ENCODE assay signal across 28 cellular contexts in genomic region chr11:133598879-133599278, GRCh38.
"Had no signal": no experiment of that assay in that cellular context is flagged by ENCODE, and none has a peak within 500 bp of the region (broad histone marks: within the 10 kb centered on the region; RNA-seq: fewer than 3 reads in every experiment).

No MANE protein-coding gene starts in this region.

- DNase-seq: hypothalamus; immature natural killer cell; left ventricle myocardium inferior; mesendoderm; naive B cell; natural killer cell; nephron progenitor cell; pancreas; posterior cingulate gyrus; retina; right cardiac atrium; sigmoid colon; small intestine; spleen; stimulated activated CD4-positive, alpha-beta T cell treated with anti-CD3 and anti-CD28 coated beads, Interleukin-4, amount 100 ng/mL, for 24 hours; stimulated activated CD8-positive, alpha-beta memory T cell treated with anti-CD3 and anti-CD28 coated beads, Interleukin-4, amount 100 ng/mL, for 48 hours; stimulated activated naive CD8-positive, alpha-beta T cell treated with anti-CD3 and anti-CD28 coated beads, Interleukin-15, Interleukin-2, amounts not matched to agents 100 U/mL and 50 U/mL, for 24 hours; stomach; testis; thyroid gland; transverse colon; upper lobe of left lung had no signal

- H3K4me3 Mint-ChIP-seq: immature natural killer cell; mesothelial cell of epicardium; naive B cell; natural killer cell; nephron progenitor cell; stimulated activated memory B cell treated with anti-CD40 and anti-IgM and Interleukin-4, amounts not matched to agents 10 μg/mL and 1 μg/mL and 100 μg/mL, for 72 hours had no signal

- H3K9me3 ChIP-seq: left ventricle myocardium inferior, pancreas, prostate gland, sigmoid colon, spleen, stomach, testis, thyroid gland, transverse colon, upper lobe of left lung, vagina had no signal

- H3K4me1 Mint-ChIP-seq: immature natural killer cell; mesothelial cell of epicardium; naive B cell; natural killer cell; stimulated activated memory B cell treated with anti-CD40 and anti-IgM and Interleukin-4, amounts not matched to agents 10 μg/mL and 1 μg/mL and 100 μg/mL, for 72 hours had no signal

- H3K27ac ChIP-seq: left ventricle myocardium inferior, pancreas, prostate gland, sigmoid colon, spleen, stomach, testis, thyroid gland, transverse colon, upper lobe of left lung, vagina had no signal

- H3K27me3 Mint-ChIP-seq: stimulated activated memory B cell treated with anti-CD40 and anti-IgM and Interleukin-4, amounts not matched to agents 10 μg/mL and 1 μg/mL and 100 μg/mL, for 72 hours had no signal

- H3K36me3 Mint-ChIP-seq: mesothelial cell of epicardium; naive B cell; natural killer cell; stimulated activated memory B cell treated with anti-CD40 and anti-IgM and Interleukin-4, amounts not matched to agents 10 μg/mL and 1 μg/mL and 100 μg/mL, for 72 hours had no signal

- H3K4me1 ChIP-seq: left ventricle myocardium inferior, pancreas, prostate gland, sigmoid colon, spleen, stomach, testis, thyroid gland, transverse colon, upper lobe of left lung, vagina had no signal

- H3K36me3 ChIP-seq: left ventricle myocardium inferior, pancreas, prostate gland, sigmoid colon, spleen, stomach, thyroid gland, transverse colon, upper lobe of left lung, vagina had no signal

- H3K9me3 Mint-ChIP-seq: mesothelial cell of epicardium had no signal

- ATAC-seq: natural killer cell; pancreas; right cardiac atrium; stimulated activated memory B cell treated with anti-CD40 and anti-IgM and Interleukin-4, amounts not matched to agents 10 μg/mL and 1 μg/mL and 100 μg/mL, for 72 hours; stimulated activated naive CD8-positive, alpha-beta T cell treated with anti-CD3 and anti-CD28 coated beads, Interleukin-15, Interleukin-2, amounts not matched to agents 100 U/mL and 50 U/mL, for 24 hours had no signal

- H3K27me3 ChIP-seq: pancreas, sigmoid colon, spleen, testis, thyroid gland, transverse colon, upper lobe of left lung, vagina had no signal

- H3K4me3 ChIP-seq: left ventricle myocardium inferior, lung, pancreas, prostate gland, sigmoid colon, spleen, stomach, testis, thyroid gland, transverse colon, upper lobe of left lung, vagina had no signal

- H3K27ac Mint-ChIP-seq: immature natural killer cell; mesothelial cell of epicardium; naive B cell; natural killer cell; nephron progenitor cell; stimulated activated memory B cell treated with anti-CD40 and anti-IgM and Interleukin-4, amounts not matched to agents 10 μg/mL and 1 μg/mL and 100 μg/mL, for 72 hours had no signal

- FAIRE-seq: islet of Langerhans, pancreas, small intestine had no signal
